Comparison of ENCODE assay signal across 19 cellular contexts in the genomic region with DNA sequence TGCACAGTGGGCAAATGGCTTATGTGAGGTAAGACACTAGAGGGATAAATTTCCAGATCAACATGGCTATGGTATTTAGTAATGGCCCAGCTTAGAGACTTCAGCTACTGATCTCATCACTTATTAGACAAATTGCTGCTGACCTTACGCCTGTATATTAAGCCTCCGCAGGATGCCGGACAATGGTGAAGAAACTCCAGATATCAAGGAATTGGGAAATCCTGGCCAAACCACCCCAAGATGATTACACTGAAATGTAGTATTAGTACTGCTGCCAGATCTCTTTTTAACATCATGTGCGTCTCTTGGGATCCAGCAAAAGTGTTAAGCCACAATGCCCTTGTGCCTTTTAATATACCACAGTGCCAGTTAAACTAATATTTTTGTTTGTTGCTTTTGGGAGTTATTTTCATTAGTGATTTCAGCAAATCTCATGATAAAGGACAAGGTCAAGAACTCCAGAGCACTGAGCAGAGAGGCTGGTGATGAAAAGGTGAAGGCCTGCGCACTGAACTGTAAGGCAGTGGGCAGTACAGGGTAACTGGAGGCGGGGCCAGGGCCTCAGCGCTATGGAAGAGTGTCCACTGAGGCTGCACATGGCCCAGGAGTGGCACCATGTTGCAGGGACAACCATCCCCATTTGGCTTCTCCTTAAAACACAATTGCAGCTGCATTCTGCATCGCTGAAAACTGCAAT.
"Had no signal": no experiment of that assay in that cellular context is flagged by ENCODE, and none has a peak within 500 bp of the region (broad histone marks: within the 10 kb centered on the region; RNA-seq: fewer than 3 reads in every experiment).

No MANE protein-coding gene starts in this region.

- H3K4me3 ChIP-seq: tibial artery, upper lobe of right lung, vagina had no signal

- H3K27ac ChIP-seq: parathyroid adenoma, upper lobe of right lung had no signal

- H3K4me1 ChIP-seq: parathyroid adenoma had no signal

- H3K9ac ChIP-seq: parathyroid adenoma had no signal

- DNase-seq: effector memory CD4-positive, alpha-beta T cell; immature natural killer cell; left cardiac atrium; mesendoderm; naive B cell; occipital lobe; stimulated activated CD4-positive, alpha-beta T cell treated with anti-CD3 and anti-CD28 coated beads, Interleukin-4, amount 100 ng/mL, for 1 hour; stimulated activated CD8-positive, alpha-beta memory T cell treated with anti-CD3 and anti-CD28 coated beads, Interleukin-4, amount 100 ng/mL, for 48 hours; stimulated activated naive CD8-positive, alpha-beta T cell treated with anti-CD3 and anti-CD28 coated beads, Interleukin-15, Interleukin-2, amounts not matched to agents 100 U/mL and 50 U/mL, for 24 hours; tibial artery; upper lobe of right lung had no signal

- H3K27ac Mint-ChIP-seq: nephron; stimulated activated effector memory CD8-positive, alpha-beta T cell treated with anti-CD3 and anti-CD28 coated beads, Interleukin-12 subunit alpha, Interleukin-12 subunit beta, amount 100 ng/mL, for 72 hours had no signal

- H3K27me3 Mint-ChIP-seq: naive B cell had no signal

- ATAC-seq: esophagus mucosa; stimulated activated effector memory CD8-positive, alpha-beta T cell treated with anti-CD3 and anti-CD28 coated beads, Interleukin-12 subunit alpha, Interleukin-12 subunit beta, amount 100 ng/mL, for 72 hours; stimulated activated naive CD8-positive, alpha-beta T cell treated with anti-CD3 and anti-CD28 coated beads, Interleukin-15, Interleukin-2, amounts not matched to agents 100 U/mL and 50 U/mL, for 24 hours; upper lobe of right lung had no signal

- H3K27me3 ChIP-seq: tibial artery, upper lobe of right lung, vagina had no signal

- FAIRE-seq: endometrium, frontal cortex, keratinocyte had no signal

- H3K9me3 Mint-ChIP-seq: immature natural killer cell; nephron; stimulated activated effector memory CD8-positive, alpha-beta T cell treated with anti-CD3 and anti-CD28 coated beads, Interleukin-12 subunit alpha, Interleukin-12 subunit beta, amount 100 ng/mL, for 72 hours had no signal

- H3K4me3 Mint-ChIP-seq: immature natural killer cell; naive B cell; nephron; stimulated activated effector memory CD8-positive, alpha-beta T cell treated with anti-CD3 and anti-CD28 coated beads, Interleukin-12 subunit alpha, Interleukin-12 subunit beta, amount 100 ng/mL, for 72 hours had no signal

- H3K9me3 ChIP-seq: tibial artery, upper lobe of right lung, vagina had no signal
